ENCODE assay signal across 9 cellular contexts in the genomic region with DNA sequence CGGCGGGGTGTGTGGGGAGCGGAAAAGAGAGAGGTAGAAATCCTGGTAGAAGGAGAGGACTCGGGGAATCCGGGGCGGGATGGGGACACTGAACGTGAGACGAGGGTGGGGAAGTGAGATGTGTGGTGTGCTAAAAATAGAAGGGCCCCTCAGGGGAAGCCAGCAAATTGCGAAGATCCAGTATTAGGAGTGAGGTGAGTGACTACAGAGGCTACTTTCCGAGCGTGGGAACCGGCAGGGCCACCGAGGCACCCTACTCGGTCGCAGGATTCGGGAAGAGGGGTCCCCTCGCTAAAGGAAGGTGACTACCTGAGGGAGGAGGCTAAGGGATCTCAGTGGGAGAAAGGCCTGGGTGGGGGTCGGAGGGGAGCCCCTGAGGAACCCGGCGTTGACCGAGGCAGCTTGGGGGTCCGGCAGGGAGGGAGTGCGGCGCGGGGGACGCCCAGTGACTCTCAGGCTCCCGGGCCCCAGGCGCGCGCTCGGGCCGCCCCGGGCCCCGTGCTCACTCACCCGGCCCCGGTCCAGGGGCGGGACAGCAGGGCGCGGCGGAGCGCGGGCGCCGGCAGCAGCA. TPM values are rescaled to one million over a fixed set of nuclear protein-coding genes. Genes with fewer than 3 reads are reported as not detected.
DNase-seq lines count a peak whose midpoint lies in the region; ATAC-seq and TF ChIP-seq lines count a peak whose summit lies in the region.
"Had no signal": no experiment of that assay in that cellular context is flagged by ENCODE, and none has a peak within 500 bp of the region (broad histone marks: within the 10 kb centered on the region; RNA-seq: fewer than 3 reads in every experiment).

No MANE protein-coding gene starts in this region.

- peak; percentile 14 for DNase-seq in activated T-helper 2 cell treated with anti-CD3 and anti-CD28 coated beads, Interferon-gamma antibody, Interleukin-2, Interleukin-4, amounts not matched to agents 10 μg/mL and 5 μg/mL and 100 μg/mL, durations not matched to agents 14 hours and 24 hours and 36 hours (ENCODE audit: low spot score)
- DNase-seq in right cardiac atrium (no peak), spleen (no peak)

- H3K27ac ChIP-seq in HUES6 (ENCODE audit: low read depth, low read length) (peak overlapping the region; percentile 96; the same call in 1 of the 2 replicates), right cardiac atrium (ENCODE audit: low read length) (peak overlapping the region; percentile 87), spleen (peak overlapping the region; percentile 76 to 92 (median 87))

- peaks cover 15% of the 10 kb centered on the region for H3K4me1 Mint-ChIP-seq in activated T-helper 2 cell treated with anti-CD3 and anti-CD28 coated beads, Interferon-gamma antibody, Interleukin-2, Interleukin-4, amounts not matched to agents 10 μg/mL and 5 μg/mL and 100 μg/mL, durations not matched to agents 14 hours and 24 hours and 36 hours (ENCODE audit: low read depth)

- TF ChIP-seq CTCF in spleen (IDR thresholded peaks at IDR 0.05 in 8 of 11, conservative IDR thresholded peaks at IDR 0.05 in 3 of 11) = no peak

- no peaks in the 10 kb centered on the region for H3K9me3 Mint-ChIP-seq in activated T-helper 2 cell treated with anti-CD3 and anti-CD28 coated beads, Interferon-gamma antibody, Interleukin-2, Interleukin-4, amounts not matched to agents 10 μg/mL and 5 μg/mL and 100 μg/mL, durations not matched to agents 14 hours and 24 hours and 36 hours

- peak overlapping the region; percentile 95 for H3K4me3 Mint-ChIP-seq in activated T-helper 2 cell treated with anti-CD3 and anti-CD28 coated beads, Interferon-gamma antibody, Interleukin-2, Interleukin-4, amounts not matched to agents 10 μg/mL and 5 μg/mL and 100 μg/mL, durations not matched to agents 14 hours and 24 hours and 36 hours (ENCODE audit: low read depth)

- H3K4me3 ChIP-seq in GM08714 (ENCODE audit: low read length) (peak overlapping the region; percentile 82), HUES6 (ENCODE audit: low read depth, low read length) (peak overlapping the region; percentile 98), right cardiac atrium (ENCODE audit: low read length) (peak overlapping the region; percentile 63), spleen (peak overlapping the region; percentile 64 to 92 (median 88))

- intact Hi-C loops in activated T-helper 2 cell treated with anti-CD3 and anti-CD28 coated beads, Interferon-gamma antibody, Interleukin-2, Interleukin-4, amounts not matched to agents 10 μg/mL and 5 μg/mL and 100 μg/mL, durations not matched to agents 14 hours and 24 hours and 36 hours (cut with micrococcal nuclease) = loop anchor here (2.0 to 5.0 kb wide), 2 partner anchors 110 to 173 kb away; no protein-coding TSS in a partner anchor
- intact Hi-C loops in right cardiac atrium (cut with DNase I) (no loop called here), spleen (cut with DNase I; ENCODE audit: low total_unique reads) (loop anchor here (10.0 kb wide), 1 partner anchor 193 kb away; no protein-coding TSS in a partner anchor)

- under 1% methylated on average over 44 of the region's 44 CpGs for WGBS in right cardiac atrium
- 1 to 2% (median 1%) methylated on average over 30 to 44 of the region's 44 CpGs for WGBS in spleen, 5 donors

- H3K36me3 Mint-ChIP-seq in activated T-helper 2 cell treated with anti-CD3 and anti-CD28 coated beads, Interferon-gamma antibody, Interleukin-2, Interleukin-4, amounts not matched to agents 10 μg/mL and 5 μg/mL and 100 μg/mL, durations not matched to agents 14 hours and 24 hours and 36 hours (ENCODE audit: low read depth) = peaks cover 5% of the 10 kb centered on the region

- peaks cover 8% of the 10 kb centered on the region; the same call in 1 of the 2 replicates for H3K27me3 ChIP-seq in HUES6 (ENCODE audit: control insufficient read depth, insufficient read depth, low read length)
- H3K27me3 ChIP-seq in right cardiac atrium (ENCODE audit: control insufficient read depth, insufficient read depth) = no peaks in the 10 kb centered on the region
- no peaks in the 10 kb centered on the region for H3K27me3 ChIP-seq in spleen (replicated peaks in 1 of 7)

- ATAC-seq in right cardiac atrium = peak; percentile 0 to 1
- ATAC-seq in GM21390 (IDR thresholded peaks at IDR 0.05; ENCODE audit: unreplicated experiment) = no peak
- no peak for ATAC-seq in GM19452 (IDR thresholded peaks at IDR 0.05; ENCODE audit: unreplicated experiment)
- ATAC-seq in activated CD4-positive, CD25-positive, alpha-beta regulatory T cell treated with anti-CD3 and anti-CD28 coated beads, Interleukin-2, amount 50 U/mL, for 24 hours = no peak

- no peaks in the 10 kb centered on the region for H3K9me3 ChIP-seq in HUES6 (ENCODE audit: control insufficient read depth, insufficient read depth, low read depth, low read length)
- H3K9me3 ChIP-seq in right cardiac atrium (ENCODE audit: control insufficient read depth, low read length) = no peaks in the 10 kb centered on the region
- H3K9me3 ChIP-seq in spleen = no peaks in the 10 kb centered on the region

- no peaks in the 10 kb centered on the region for H3K27me3 Mint-ChIP-seq in activated T-helper 2 cell treated with anti-CD3 and anti-CD28 coated beads, Interferon-gamma antibody, Interleukin-2, Interleukin-4, amounts not matched to agents 10 μg/mL and 5 μg/mL and 100 μg/mL, durations not matched to agents 14 hours and 24 hours and 36 hours (ENCODE audit: low read depth)

- H3K4me1 ChIP-seq in HUES6 (ENCODE audit: control insufficient read depth, insufficient read depth, low read length) (peaks cover 11% of the 10 kb centered on the region), right cardiac atrium (ENCODE audit: control insufficient read depth, insufficient read depth, low read length) (peaks cover 4% of the 10 kb centered on the region), spleen (peaks cover 4 to 58% (median 32%) of the 10 kb centered on the region in 6 donors)

- H3K27ac Mint-ChIP-seq in activated T-helper 2 cell treated with anti-CD3 and anti-CD28 coated beads, Interferon-gamma antibody, Interleukin-2, Interleukin-4, amounts not matched to agents 10 μg/mL and 5 μg/mL and 100 μg/mL, durations not matched to agents 14 hours and 24 hours and 36 hours = peak overlapping the region; percentile 87

- H3K36me3 ChIP-seq in HUES6 (ENCODE audit: control insufficient read depth, insufficient read depth, low read length) = peaks cover 4% of the 10 kb centered on the region; the same call in 1 of the 2 replicates
- peaks cover 0 to 18% (median 0%) of the 10 kb centered on the region in 6 donors for H3K36me3 ChIP-seq in spleen

- peak overlapping the region; percentile 92 for H3K9ac ChIP-seq in HUES6 (ENCODE audit: low read length)

- TF ChIP-seq POLR2A in spleen (IDR thresholded peaks at IDR 0.05) = peak in 1 of 3 donors; percentile 24

RNA-seq across cellular contexts. Expression of a gene that starts 0.3 kb away (rescaled TPM):
- 4.4 and 5.0 TPM in 2 replicates for total RNA-seq in activated T-helper 2 cell treated with anti-CD3 and anti-CD28 coated beads, Interferon-gamma antibody, Interleukin-2, Interleukin-4, amounts not matched to agents 10 μg/mL and 5 μg/mL and 100 μg/mL, durations not matched to agents 14 hours and 24 hours and 36 hours
- total RNA-seq in right cardiac atrium (10 to 100 TPM; 22.2 to 35.5 (median 27.1) TPM), spleen (10 to 100 TPM in 2 of 7 donors, 1 to 10 TPM in 5; 5.1 to 11.2 (median 8.3) TPM)
- polyA plus RNA-seq in right cardiac atrium (23.6 TPM), spleen (1 to 10 TPM; 3.5 to 9.8 (median 4.4) TPM)

RNA-seq across cellular contexts. Expression of a gene that starts 42.6 kb away (rescaled TPM):
- not detected in 2 replicates for total RNA-seq in activated T-helper 2 cell treated with anti-CD3 and anti-CD28 coated beads, Interferon-gamma antibody, Interleukin-2, Interleukin-4, amounts not matched to agents 10 μg/mL and 5 μg/mL and 100 μg/mL, durations not matched to agents 14 hours and 24 hours and 36 hours
- total RNA-seq in right cardiac atrium = not detected
- not detected for polyA plus RNA-seq in right cardiac atrium
- not detected for total RNA-seq in spleen
- polyA plus RNA-seq in spleen = not detected
- total RNA-seq: subcutaneous adipose tissue had no signal

RNA-seq across cellular contexts. Expression of a gene that starts 54.4 kb away (rescaled TPM):
- 48.5 and 49.4 TPM in 2 replicates for total RNA-seq in activated T-helper 2 cell treated with anti-CD3 and anti-CD28 coated beads, Interferon-gamma antibody, Interleukin-2, Interleukin-4, amounts not matched to agents 10 μg/mL and 5 μg/mL and 100 μg/mL, durations not matched to agents 14 hours and 24 hours and 36 hours
- total RNA-seq in right cardiac atrium (10 to 100 TPM in 1 of 4 donors, 1 to 10 TPM in 3; 6.7 to 12.7 (median 8.1) TPM), spleen (10 to 100 TPM; 13.6 to 19.7 (median 16.4) TPM)
- polyA plus RNA-seq in right cardiac atrium (5.0 TPM), spleen (1 to 10 TPM; 2.7 to 6.2 (median 2.9) TPM)

Comparison
In these comparisons a context has a peak if more than half of its experiments do, and no peak if none do; other contexts are left out.
1. ATAC-seq: peak in right cardiac atrium (2 of 2); none in GM21390 (single experiment), GM19452 (single experiment) and activated CD4-positive, CD25-positive, alpha-beta regulatory T cell treated with anti-CD3 and anti-CD28 coated beads, Interleukin-2, amount 50 U/mL, for 24 hours (0 of 2).
2. intact Hi-C loops: an anchor here in activated T-helper 2 cell treated with anti-CD3 and anti-CD28 coated beads, Interferon-gamma antibody, Interleukin-2, Interleukin-4, amounts not matched to agents 10 μg/mL and 5 μg/mL and 100 μg/mL, durations not matched to agents 14 hours and 24 hours and 36 hours (2.0 to 5.0 kb wide) and spleen (10.0 kb wide); none called in right cardiac atrium.
3. Peak in every context shown above with its lines, with median percentiles within 50 percentile points of each other: H3K4me3 ChIP-seq and H3K27ac ChIP-seq.